Comparison of ENCODE assay signal across 8 cellular contexts in genomic region chr20:309306-309840, GRCh38. TPM values are rescaled to one million over a fixed set of nuclear protein-coding genes. Genes with fewer than 3 reads are reported as not detected.
DNase-seq lines count a peak whose midpoint lies in the region; TF ChIP-seq lines count a peak whose summit lies in the region.

No MANE protein-coding gene starts in this region.

- no TSS peak for BruUV-seq in OCI-LY7 (replicated peaks; lab: Mats Ljungman, UMichigan)

- H2AFZ ChIP-seq in OCI-LY7 (ENCODE audit: low read length) (peak overlapping the region; percentile 98), fibroblast of lung (ENCODE audit: low read length) (peak overlapping the region; percentile 52)

- H3K4me3 ChIP-seq in OCI-LY7 (ENCODE audit: low read depth, low read length, poor library complexity, severe bottlenecking) (peak overlapping the region; percentile 66), fibroblast of lung (replicated peaks in 1 of 4; ENCODE audit: control extremely low read depth in 1 of 4, insufficient read depth in 1 of 4, low read depth in 3 of 4, low read length in 4 of 4) (peak overlapping the region; percentile 20 to 65 (median 48)), prostate gland (peak overlapping the region in 1 of 2 donors; percentile 29)

- intact Hi-C loops in OCI-LY7 (cut with micrococcal nuclease; ENCODE audit: unreplicated experiment) (no loop called here), prostate gland (cut with DNase I) (no loop called here)

- H3K36me3 ChIP-seq in OCI-LY7 (ENCODE audit: insufficient read depth, low read length) (no peaks in the 10 kb centered on the region), fibroblast of lung (ENCODE audit: control insufficient read depth, insufficient read depth, low read length) (no peaks in the 10 kb centered on the region), prostate gland (no peaks in the 10 kb centered on the region)

- H3K4me1 ChIP-seq in OCI-LY7 (ENCODE audit: insufficient read depth, low read length, poor library complexity, severe bottlenecking), result peaks cover 17% of the 10 kb centered on the region
- peaks cover 11% of the 10 kb centered on the region for H3K4me1 ChIP-seq in fibroblast of lung (ENCODE audit: control insufficient read depth, extremely low read depth, insufficient read depth, low read length)
- no peaks in the 10 kb centered on the region for H3K4me1 ChIP-seq in prostate gland (replicated peaks)

- H4K20me1 ChIP-seq in OCI-LY7 (ENCODE audit: insufficient read depth, low read length), result no peaks in the 10 kb centered on the region
- H4K20me1 ChIP-seq in fibroblast of lung (ENCODE audit: control insufficient read depth, extremely low read depth, insufficient read depth, low read length), result no peaks in the 10 kb centered on the region

- H3K79me2 ChIP-seq in OCI-LY7 (ENCODE audit: insufficient read depth, low read depth, low read length) (no peaks in the 10 kb centered on the region), fibroblast of lung (ENCODE audit: control insufficient read depth, insufficient read depth, low read length) (no peaks in the 10 kb centered on the region)

- no peaks in the 10 kb centered on the region for H3K9me2 ChIP-seq in OCI-LY7 (ENCODE audit: insufficient read depth, low read length)

- CTCF ChIA-PET in OCI-LY7 (lab: Charles Lee; ENCODE audit: unreplicated experiment), result interaction anchor here (1.0 to 1.9 kb wide), 2 partner anchors 10 to 15 kb away, joined by 3 to 6 read pairs; partner anchors contain the start of gene SOX12

- H3K27me3 ChIP-seq in fibroblast of lung (ENCODE audit: control insufficient read depth, insufficient read depth, low read length) (no peaks in the 10 kb centered on the region), prostate gland (replicated peaks; ENCODE audit: insufficient read depth) (no peaks in the 10 kb centered on the region)

- DNase-seq in ELR (ENCODE audit: low read depth) (peak; percentile 47), OCI-LY7 (ENCODE audit: low spot score) (no peak), fibroblast of lung (ENCODE audit: low read depth in 2 of 2) (peak in 1 of 2 donors; percentile 76), prostate gland (ENCODE audit: low spot score) (no peak), NCI-H1105 (lab: John Stamatoyannopoulos, UW) (no peak), NCI-H1930 (lab: John Stamatoyannopoulos, UW) (no peak), glomerular visceral epithelial cell (ENCODE audit: extremely low spot score) (no peak), cerebellar nuclear complex (lab: John Stamatoyannopoulos, UW) (no peak)

- H3K9me3 ChIP-seq in OCI-LY7 (ENCODE audit: low read length) (no peaks in the 10 kb centered on the region), fibroblast of lung (ENCODE audit: control insufficient read depth, insufficient read depth, low read depth, low read length) (no peaks in the 10 kb centered on the region), prostate gland (no peaks in the 10 kb centered on the region)

- H3K4me2 ChIP-seq in OCI-LY7 (ENCODE audit: low read length) (peak overlapping the region; percentile 81), fibroblast of lung (ENCODE audit: extremely low read depth, insufficient read depth, low read length) (peak overlapping the region; percentile 86)

- no peak overlapping the region for H3K27ac ChIP-seq in OCI-LY7 (ENCODE audit: low read depth, low read length, poor library complexity, severe bottlenecking)
- H3K27ac ChIP-seq in fibroblast of lung (ENCODE audit: insufficient read depth, low read length), result peak overlapping the region; percentile 97
- peak overlapping the region; percentile 68 to 76 for H3K27ac ChIP-seq in prostate gland

- POLR2A ChIA-PET in OCI-LY7 (lab: Charles Lee), result interaction anchor here (0.9 to 1.7 kb wide), 4 partner anchors 10 to 15 kb away, joined by 4 to 12 read pairs (median 6); partner anchors contain the start of gene SOX12

- TF ChIP-seq CTCF in OCI-LY7 (conservative IDR thresholded peaks at IDR 0.05; ENCODE audit: low read length), result peak; percentile 33; the same call in 1 of the 2 replicates
- peak in 1 of 2 donors; percentile 30 for TF ChIP-seq CTCF in fibroblast of lung (conservative IDR thresholded peaks at IDR 0.05 in 1 of 2, IDR thresholded peaks at IDR 0.05 in 1 of 2; ENCODE audit: low read depth in 1 of 2, low read length in 2 of 2)
- no peak for TF ChIP-seq CTCF in prostate gland (IDR thresholded peaks at IDR 0.05)

- 3% methylated on average over 6 of the region's 6 CpGs for WGBS in prostate gland

- peak overlapping the region; percentile 75 for H3K9ac ChIP-seq in fibroblast of lung (ENCODE audit: insufficient read depth, low read length)

- TF ChIP-seq POLR2A in prostate gland (IDR thresholded peaks at IDR 0.05), result no peak

RNA-seq across cellular contexts. Expression of gene ZCCHC3, which starts 12.0 kb away (rescaled TPM):
- 39.8 and 45.3 TPM in 2 replicates for total RNA-seq in OCI-LY7 (2014; rRNA removed; shearing (Covaris generic))
- total RNA-seq in OCI-LY7 (2022) (34.8 and 35.6 TPM in 2 replicates), fibroblast of lung (11.6 and 11.8 TPM in 2 replicates), prostate gland (10 to 100 TPM; 16.3 to 27.0 TPM)
- 8.7 TPM in 2 replicates for polyA plus RNA-seq in fibroblast of lung
- polyA plus RNA-seq in fibroblast of lung (2012), result 8.1 and 8.7 TPM in 2 replicates
- polyA minus RNA-seq in fibroblast of lung (ENCODE audit: low replicate concordance), result 3.7 and 6.8 TPM in 2 replicates

RNA-seq across cellular contexts. Expression of gene SOX12, which starts 16.0 kb away (rescaled TPM):
- total RNA-seq in OCI-LY7 (2014; rRNA removed; shearing (Covaris generic)), result 12.9 and 16.4 TPM in 2 replicates
- 43.8 and 46.6 TPM in 2 replicates for total RNA-seq in OCI-LY7 (2022)
- total RNA-seq in fibroblast of lung, result 5.6 and 7.3 TPM in 2 replicates
- polyA plus RNA-seq in fibroblast of lung, result 4.0 and 4.7 TPM in 2 replicates
- polyA plus RNA-seq in fibroblast of lung (2012), result 14.3 and 15.4 TPM in 2 replicates
- 6.5 and 6.6 TPM in 2 replicates for polyA minus RNA-seq in fibroblast of lung (ENCODE audit: low replicate concordance)
- 10 to 100 TPM; 10.7 to 21.0 TPM for total RNA-seq in prostate gland

RNA-seq across cellular contexts. Expression of gene C20orf96, which starts 18.8 kb away (rescaled TPM):
- total RNA-seq in OCI-LY7 (2014; rRNA removed; shearing (Covaris generic)), result 2.6 and 6.3 TPM in 2 replicates
- total RNA-seq in OCI-LY7 (2022) (12.6 and 13.1 TPM in 2 replicates), fibroblast of lung (3.9 and 4.8 TPM in 2 replicates), prostate gland (10 to 100 TPM in 1 of 2 donors, 1 to 10 TPM in 1; 4.7 to 16.1 TPM)
- polyA plus RNA-seq in fibroblast of lung, result 8.5 and 8.9 TPM in 2 replicates
- polyA plus RNA-seq in fibroblast of lung (2012), result 5.3 and 6.1 TPM in 2 replicates
- 0.27 and 3.2 TPM in 2 replicates for polyA minus RNA-seq in fibroblast of lung (ENCODE audit: low replicate concordance)

RNA-seq across cellular contexts. Expression of gene NRSN2, which starts 37.5 kb away (rescaled TPM):
- total RNA-seq in OCI-LY7 (2014; rRNA removed; shearing (Covaris generic)), result 0.32 and 0.49 TPM in 2 replicates
- total RNA-seq in OCI-LY7 (2022) (0.66 and 0.86 TPM in 2 replicates), fibroblast of lung (23.1 and 34.5 TPM in 2 replicates), prostate gland (10 to 100 TPM; 26.3 to 48.3 TPM)
- 56.0 and 60.5 TPM in 2 replicates for polyA plus RNA-seq in fibroblast of lung
- polyA plus RNA-seq in fibroblast of lung (2012), result 67.4 and 75.8 TPM in 2 replicates
- 82.9 and 98.7 TPM in 2 replicates for polyA minus RNA-seq in fibroblast of lung (ENCODE audit: low replicate concordance)

RNA-seq across cellular contexts. Expression of gene DEFB132, which starts 51.8 kb away (rescaled TPM):
- not detected in 2 replicates for total RNA-seq in OCI-LY7 (2014; rRNA removed; shearing (Covaris generic))
- total RNA-seq in OCI-LY7 (2022) (not detected in 2 replicates), fibroblast of lung (not detected in 2 replicates), prostate gland (1 to 10 TPM; 2.2 to 3.3 TPM)
- not detected in 2 replicates for polyA plus RNA-seq in fibroblast of lung
- not detected in 2 replicates for polyA plus RNA-seq in fibroblast of lung (2012)
- not detected in 2 replicates for polyA minus RNA-seq in fibroblast of lung (ENCODE audit: low replicate concordance)
